Comparison of ENCODE assay signal across 8 cellular contexts in genomic region chr19:18514800-18515682, GRCh38. TPM values are rescaled to one million over a fixed set of nuclear protein-coding genes. Genes with fewer than 3 reads are reported as not detected.
A peak's percentile ranks its signal among the peaks of the same experiment; 100 is the strongest.
DNase-seq lines count a peak whose midpoint lies in the region; ATAC-seq and TF ChIP-seq lines count a peak whose summit lies in the region.

No MANE protein-coding gene starts in this region.

- H3K4me2 ChIP-seq in OCI-LY1 (ENCODE audit: low read length): no peak overlapping the region; the same call in 1 of the 2 replicates

- DNase-seq in EH (ENCODE audit: low read depth): peak; percentile 27
- DNase-seq in NCI-H524 (lab: John Stamatoyannopoulos, UW): no peak
- no peak for DNase-seq in activated CD4-positive, alpha-beta T cell treated with anti-CD3 and anti-CD28 coated beads for 4 hours

- peaks cover 3% of the 10 kb centered on the region for H3K36me3 ChIP-seq in OCI-LY1 (ENCODE audit: insufficient read depth, low read length)
- no peaks in the 10 kb centered on the region for H3K36me3 ChIP-seq in esophagus (ENCODE audit: control insufficient read depth in 2 of 2, insufficient read depth in 2 of 2, low read length in 1 of 2)
- H3K36me3 ChIP-seq in neutrophil: peaks cover 4% of the 10 kb centered on the region

- 40 to 42% methylated on average over 17 of the region's 17 CpGs for WGBS in esophagus, 2 donors

- peak overlapping the region; percentile 10 for H3K27ac ChIP-seq in OCI-LY1 (ENCODE audit: low read depth, low read length, poor library complexity, severe bottlenecking)
- peak overlapping the region; percentile 51 to 74 for H3K27ac ChIP-seq in esophagus (ENCODE audit: low read depth in 2 of 2, low read length in 1 of 2)
- H3K27ac ChIP-seq in neutrophil: peak overlapping the region; percentile 98

- TF ChIP-seq CTCF in OCI-LY1 (IDR thresholded peaks at IDR 0.05; ENCODE audit: low read length) (no peak), neutrophil (IDR thresholded peaks at IDR 0.05) (peak; percentile 32)

- H2AFZ ChIP-seq in OCI-LY1 (ENCODE audit: low read length): no peak overlapping the region

- ATAC-seq in HG03108 (IDR thresholded peaks at IDR 0.05; ENCODE audit: unreplicated experiment) (no peak), GM19452 (IDR thresholded peaks at IDR 0.05; ENCODE audit: unreplicated experiment) (no peak)

- H3K4me3 ChIP-seq in OCI-LY1 (ENCODE audit: low read depth, low read length, poor library complexity, severe bottlenecking): no peak overlapping the region
- H3K4me3 ChIP-seq in esophagus (ENCODE audit: low read depth in 1 of 2, low read length in 2 of 2): no peak overlapping the region
- peak overlapping the region; percentile 52 to 55 for H3K4me3 ChIP-seq in neutrophil (ENCODE audit: low read depth in 1 of 2, low read length in 1 of 2)

- no peak overlapping the region for H3K9ac ChIP-seq in OCI-LY1 (ENCODE audit: low read length)

- H3K4me1 ChIP-seq in OCI-LY1 (ENCODE audit: insufficient read depth, low read length, severe bottlenecking): peaks cover 36% of the 10 kb centered on the region
- peaks cover 12 to 17% of the 10 kb centered on the region in 2 donors for H3K4me1 ChIP-seq in esophagus (ENCODE audit: control insufficient read depth in 2 of 2, insufficient read depth in 2 of 2, low read length in 1 of 2)
- peaks cover 86 to 88% of the 10 kb centered on the region in 2 experiments for H3K4me1 ChIP-seq in neutrophil (ENCODE audit: control insufficient read depth in 1 of 2, insufficient read depth in 1 of 2, low read depth in 1 of 2, low read length in 1 of 2)

- no peaks in the 10 kb centered on the region for H3K9me2 ChIP-seq in OCI-LY1 (ENCODE audit: low read depth, low read length)

- H3K9me3 ChIP-seq in OCI-LY1 (ENCODE audit: low read length) (no peaks in the 10 kb centered on the region), esophagus (ENCODE audit: control insufficient read depth in 2 of 2, insufficient read depth in 1 of 2, low read depth in 1 of 2, low read length in 1 of 2) (no peaks in the 10 kb centered on the region), neutrophil (no peaks in the 10 kb centered on the region)

- peaks cover 27% of the 10 kb centered on the region for H3K79me2 ChIP-seq in OCI-LY1 (ENCODE audit: insufficient read depth, low read length)

- no peaks in the 10 kb centered on the region for H3K27me3 ChIP-seq in OCI-LY1 (ENCODE audit: insufficient read depth, low read length)
- no peaks in the 10 kb centered on the region for H3K27me3 ChIP-seq in esophagus (ENCODE audit: control insufficient read depth in 1 of 2, insufficient read depth in 2 of 2, low read length in 2 of 2)
- no peaks in the 10 kb centered on the region for H3K27me3 ChIP-seq in neutrophil

- H4K20me1 ChIP-seq in OCI-LY1 (ENCODE audit: insufficient read depth, low read length): no peaks in the 10 kb centered on the region

- no peaks in the 10 kb centered on the region for H3F3A ChIP-seq in OCI-LY1 (ENCODE audit: insufficient read depth, low read length)

RNA-seq across cellular contexts. Expression of gene ELL, which starts 6.8 kb away (rescaled TPM):
- 1 to 10 TPM; 7.1 to 9.1 TPM for polyA plus RNA-seq in esophagus

RNA-seq across cellular contexts. Expression of gene FKBP8, which starts 28.3 kb away (rescaled TPM):
- 100 to 1,000 TPM; 175 to 269 TPM for polyA plus RNA-seq in esophagus

RNA-seq across cellular contexts. Expression of gene KXD1, which starts 42.6 kb away (rescaled TPM):
- polyA plus RNA-seq in esophagus: 10 to 100 TPM; 43.7 to 68.1 TPM

RNA-seq across cellular contexts. Expression of gene UBA52, which starts 56.6 kb away (rescaled TPM):
- 1,000 to 10,000 TPM in 1 of 2 donors, 100 to 1,000 TPM in 1; 709 to 1,325 TPM for polyA plus RNA-seq in esophagus

Comparison
In these comparisons a context has a peak if more than half of its experiments do, and no peak if none do; other contexts are left out.
1. H3K27ac ChIP-seq: peak in every context shown above with its lines; median percentile 98 in neutrophil; 62 in esophagus; 10 in OCI-LY1.
2. H3K4me3 ChIP-seq: peak in neutrophil (2 of 2); none in OCI-LY1 (single experiment) and esophagus (0 of 2).